In genomic region chr1:117239467-117239866, GRCh38 we compare ENCODE assay signal across 1 cellular context.
A peak's percentile ranks its signal among the peaks of the same experiment; 100 is the strongest.
TF ChIP-seq lines count a peak whose summit lies in the region.

No MANE protein-coding gene starts in this region.

TF ChIP-seq in HepG2, 621 proteins besides CTCF, POLR2A, EP300 and RAD21 (continued from another document):
- TF ChIP-seq ARID5B (CRISPR knock-in tag; IDR thresholded peaks at IDR 0.05) (peak; percentile 28; the same call in 1 of the 2 replicates), ZNF496 (CRISPR knock-in tag; IDR thresholded peaks at IDR 0.05; ENCODE audit: insufficient replicate concordance) (no peak), NR2F6 (IDR thresholded peaks at IDR 0.05) (peak; percentile 37; the same call in 1 of the 2 replicates), NR2F6 (CRISPR knock-in tag; IDR thresholded peaks at IDR 0.05) (no peak), BCL6 (CRISPR knock-in tag; IDR thresholded peaks at IDR 0.05) (peak; percentile 45; the same call in 1 of the 2 replicates), RARA (CRISPR knock-in tag; IDR thresholded peaks at IDR 0.05) (0 out of 2 replicates have a peak, but pooled peaks have one; percentile 41), SOX6 (IDR thresholded peaks at IDR 0.05) (no peak), SOX6 (CRISPR knock-in tag; IDR thresholded peaks at IDR 0.05) (peak; percentile 33; the same call in 1 of the 2 replicates)
